ENCODE assay signal across 9 cellular contexts in genomic region chr12:31316964-31317363, GRCh38. TPM values are rescaled to one million over a fixed set of nuclear protein-coding genes. Genes with fewer than 3 reads are reported as not detected.
DNase-seq lines count a peak whose midpoint lies in the region; ATAC-seq, FAIRE-seq and TF ChIP-seq lines count a peak whose summit lies in the region.
"Had no signal": no experiment of that assay in that cellular context is flagged by ENCODE, and none has a peak within 500 bp of the region (broad histone marks: within the 10 kb centered on the region; RNA-seq: fewer than 3 reads in every experiment).

No MANE protein-coding gene starts in this region.

- peaks cover 26 to 44% of the 10 kb centered on the region in 2 donors for H3K4me1 Mint-ChIP-seq in natural killer cell treated with Interleukin-12 subunit alpha and Interleukin-12 subunit beta and Interleukin-15 and Interleukin-18, amount 100 ng/mL, for 72 hours (ENCODE audit: low read depth in 2 of 2)

- no peak for FAIRE-seq in K562 (lab: Jason Lieb, UNC)
- FAIRE-seq: GM18507 had no signal

- H3K79me2 ChIP-seq in K562 (ENCODE audit: control insufficient read depth, insufficient read depth, low read length) = peaks cover 99% of the 10 kb centered on the region

- H3K4me3 Mint-ChIP-seq in natural killer cell treated with Interleukin-12 subunit alpha and Interleukin-12 subunit beta and Interleukin-15 and Interleukin-18, amount 100 ng/mL, for 72 hours = peak overlapping the region; percentile 93

- 10% methylated on average over 2 of the region's 2 CpGs for WGBS in K562 (ENCODE audit: insufficient coverage, low coverage, missing lambda C conversion rate)

- peak overlapping the region; percentile 55 for H3K4me3 ChIP-seq in GM06990 (replicated peaks; ENCODE audit: low read depth, low read length)
- H3K4me3 ChIP-seq in K562 = peak overlapping the region; percentile 0; the same call in 1 of the 2 replicates

- DNase-seq in GM06990 (ENCODE audit: extremely low read depth, insufficient read length) (no peak), K562 (ENCODE audit: extremely low read depth in 1 of 4, low spot score in 3 of 4) (no peak), NCI-H69 (lab: John Stamatoyannopoulos, UW) (no peak), DMS153 treated with DMSO at 0.1 percent for 48 hours (lab: John Stamatoyannopoulos, UW; ENCODE audit: unreplicated experiment) (no peak)
- DNase-seq in natural killer cell treated with Interleukin-12 subunit alpha and Interleukin-12 subunit beta and Interleukin-15 and Interleukin-18, amount 100 ng/mL, for 72 hours (ENCODE audit: low spot score) = no peak

- no peak for TF ChIP-seq RAD21 in K562 (CRISPR knock-in tag; conservative IDR thresholded peaks at IDR 0.05 in 1 of 2, IDR thresholded peaks at IDR 0.05 in 1 of 2)

- peaks cover 46% of the 10 kb centered on the region for H4K20me1 ChIP-seq in K562 (replicated peaks; ENCODE audit: control insufficient read depth, insufficient read depth, low read length)

- no peaks in the 10 kb centered on the region for H3K27me3 Mint-ChIP-seq in natural killer cell treated with Interleukin-12 subunit alpha and Interleukin-12 subunit beta and Interleukin-15 and Interleukin-18, amount 100 ng/mL, for 72 hours

- H3K36me3 ChIP-seq in GM06990 (ENCODE audit: control insufficient read depth, insufficient read depth, low read length) = peaks cover 2% of the 10 kb centered on the region; the same call in 1 of the 2 replicates
- H3K36me3 ChIP-seq in K562 (ENCODE audit: control insufficient read depth, insufficient read depth, low read length) = peaks cover 27% of the 10 kb centered on the region; the same call in 2 of the 3 replicates

- no peak overlapping the region; the same call in 2 of the 3 replicates for H3K27ac ChIP-seq in K562 (ENCODE audit: extremely low read depth, low read depth, low read length)

- H3K9me3 Mint-ChIP-seq in natural killer cell treated with Interleukin-12 subunit alpha and Interleukin-12 subunit beta and Interleukin-15 and Interleukin-18, amount 100 ng/mL, for 72 hours = no peaks in the 10 kb centered on the region

- no peaks in the 10 kb centered on the region for H3K36me3 Mint-ChIP-seq in natural killer cell treated with Interleukin-12 subunit alpha and Interleukin-12 subunit beta and Interleukin-15 and Interleukin-18, amount 100 ng/mL, for 72 hours

- no peak for TF ChIP-seq EP300 in K562 (IDR thresholded peaks at IDR 0.05; ENCODE audit: low read length)

- TF ChIP-seq CTCF in GM06990 (IDR thresholded peaks at IDR 0.05; ENCODE audit: insufficient read depth, low read length, poor library complexity, severe bottlenecking) (no peak), K562 (IDR thresholded peaks at IDR 0.05 in 2 of 3, conservative IDR thresholded peaks at IDR 0.05 in 1 of 3; ENCODE audit: insufficient read depth in 2 of 3, low read depth in 1 of 3, low read length in 3 of 3) (no peak)

- ATAC-seq in HG03565 (IDR thresholded peaks at IDR 0.05; ENCODE audit: unreplicated experiment) (peak; percentile 27), K562 (no peak), HG03196 (IDR thresholded peaks at IDR 0.05; ENCODE audit: unreplicated experiment) (no peak), GM19455 (IDR thresholded peaks at IDR 0.05; ENCODE audit: unreplicated experiment) (no peak)
- no peak for ATAC-seq in natural killer cell treated with Interleukin-12 subunit alpha and Interleukin-12 subunit beta and Interleukin-15 and Interleukin-18, amount 100 ng/mL, for 72 hours

- H3K4me1 ChIP-seq in K562 (replicated peaks in 1 of 2; ENCODE audit: control insufficient read depth in 2 of 2, insufficient read depth in 2 of 2, low read length in 2 of 2) = peaks cover 3 to 38% of the 10 kb centered on the region in 2 experiments

- in situ Hi-C loops in K562 (cut with MboI) = no loop called here

- TF ChIP-seq POLR2A in K562 (conservative IDR thresholded peaks at IDR 0.05) = no peak

- intact Hi-C loops in K562 (cut with micrococcal nuclease) = no loop called here

- H3K9me3 ChIP-seq in K562 (replicated peaks; ENCODE audit: control insufficient read depth, insufficient read depth, low read depth, low read length) = no peaks in the 10 kb centered on the region

- POLR2A ChIA-PET in K562 (lab: Yijun Ruan, JAX) = no interaction called here

- CTCF ChIA-PET in K562 (lab: Yijun Ruan, JAX; ENCODE audit: low intra/inter-chr PET ratio) = no interaction called here

- H3K9ac ChIP-seq in K562 (ENCODE audit: insufficient read depth in 1 of 2, low read depth in 2 of 2, low read length in 2 of 2) = peak overlapping the region in 1 of 2 experiments; percentile 47; a peak in 2 of 4 replicates

- H3K27me3 ChIP-seq in GM06990 (replicated peaks; ENCODE audit: control insufficient read depth, insufficient read depth, low read length) = no peaks in the 10 kb centered on the region
- no peaks in the 10 kb centered on the region for H3K27me3 ChIP-seq in K562 (ENCODE audit: control insufficient read depth in 2 of 2, insufficient read depth in 2 of 2, low read length in 2 of 2)

- peak overlapping the region; percentile 61 to 79 for H3K27ac Mint-ChIP-seq in natural killer cell treated with Interleukin-12 subunit alpha and Interleukin-12 subunit beta and Interleukin-15 and Interleukin-18, amount 100 ng/mL, for 72 hours

- no peaks in the 10 kb centered on the region for H3K9me1 ChIP-seq in K562 (ENCODE audit: control insufficient read depth, insufficient read depth, low read length)

- no peak overlapping the region for H3K4me2 ChIP-seq in K562 (ENCODE audit: insufficient read depth, low read length)

- H2AFZ ChIP-seq in K562 (ENCODE audit: low read depth, low read length) = no peak overlapping the region

- no TSS peak for BruUV-seq in K562 (replicated peaks; lab: Mats Ljungman, UMichigan)

TF ChIP-seq in K562, 482 proteins besides CTCF, POLR2A, EP300 and RAD21 (continues in another document):
- TF ChIP-seq XRCC5 (IDR thresholded peaks at IDR 0.05; ENCODE audit: low read depth, low read length) (no peak), ZBTB43 (CRISPR knock-in tag; IDR thresholded peaks at IDR 0.05) (no peak)

RNA-seq across cellular contexts. Expression of gene SINHCAF, which starts 9.0 kb away (rescaled TPM):
- 40.4 and 89.7 TPM in 2 replicates for total RNA-seq in K562 (2011; cell fraction: chromatin; rRNA removed; ENCODE audit: low replicate concordance)
- 29.2 and 31.7 TPM in 2 replicates for total RNA-seq in K562 (2011; cell fraction: nucleolus; rRNA removed)
- 62.3 and 112 TPM in 2 replicates for total RNA-seq in K562 (2011; cell fraction: nucleoplasm; rRNA removed)
- total RNA-seq in K562 (2014; rRNA removed) = 57.6 and 73.2 TPM in 2 replicates
- total RNA-seq in K562 (2014; rRNA removed; fragmentation: Illumina TruSeq; extraction: Trizol) = 118 and 135 TPM in 2 replicates
- 75.4 and 94.6 TPM in 2 replicates for total RNA-seq in K562 (2015; rRNA removed; fragmentation: Illumina TruSeq; extraction: Trizol)
- 99.3 and 110 TPM in 2 replicates for total RNA-seq in K562 (2021)
- 83.8 and 100 TPM in 2 replicates for polyA plus RNA-seq in K562 (2011; rRNA removed)
- 17.5 and 41.7 TPM in 2 replicates for polyA plus RNA-seq in K562 (2011; cell fraction: cytosol; rRNA removed)
- polyA plus RNA-seq in K562 (2011; cell fraction: nucleus; rRNA removed) = 24.2 and 26.2 TPM in 2 replicates
- polyA plus RNA-seq in K562 (2012) = 45.8 and 57.9 TPM in 2 replicates
- polyA plus RNA-seq in K562 (2014; fragmentation: Illumina TruSeq; extraction: Trizol) = 157 and 185 TPM in 2 replicates
- 100 to 1,000 TPM; 141 to 165 TPM for polyA plus RNA-seq in K562 (2014; fragmentation: Nextera tagmentation; extraction: Ambion mirVana)
- 76.8 and 105 TPM in 2 replicates for polyA plus RNA-seq in K562 (2014; rRNA removed)
- 70.8 and 77.5 TPM in 2 replicates for polyA minus RNA-seq in K562 (2011; rRNA and poly(A)+ RNA removed)
- 42.1 and 62.9 TPM in 2 replicates for polyA minus RNA-seq in K562 (2011; cell fraction: cytosol; rRNA and poly(A)+ RNA removed)
- polyA minus RNA-seq in K562 (2011; cell fraction: nucleus; rRNA and poly(A)+ RNA removed) = 29.1 and 38.5 TPM in 2 replicates
- total RNA-seq in natural killer cell treated with Interleukin-12 subunit alpha and Interleukin-12 subunit beta and Interleukin-15 and Interleukin-18, amount 100 ng/mL, for 72 hours = 100 to 1,000 TPM in 1 of 2 donors, 10 to 100 TPM in 1; 91.5 to 111 TPM
